In genomic region chr2:122703676-122704075, GRCh38 we compare ENCODE assay signal across 25 cellular contexts.
"Had no signal": no experiment of that assay in that cellular context is flagged by ENCODE, and none has a peak within 500 bp of the region (broad histone marks: within the 10 kb centered on the region; RNA-seq: fewer than 3 reads in every experiment).

No MANE protein-coding gene starts in this region.

- H3K4me3 ChIP-seq: ascending aorta, body of pancreas, MG63, PC-9, SK-N-MC had no signal

- ATAC-seq: activated CD8-positive, alpha-beta memory T cell treated with anti-CD3 and anti-CD28 coated beads, Interleukin-2, amount 10 ng/mL, durations not matched to agents 7 days and 5 days; body of pancreas; WTC11 had no signal

- H3K27me3 ChIP-seq: ascending aorta, body of pancreas, MG63 had no signal

- FAIRE-seq: bronchial epithelial cell had no signal

- DNase-seq: activated CD4-positive, alpha-beta T cell treated with anti-CD3 and anti-CD28 coated beads, Interleukin-2, amount 10 ng/mL, durations not matched to agents 24 days and 14 days; activated CD4-positive, alpha-beta T cell treated with anti-CD3 and anti-CD28 coated beads, Interleukin-2, amount 50 U/mL, for 48 hours; activated CD4-positive, CD25-positive, alpha-beta regulatory T cell treated with anti-CD3 and anti-CD28 coated beads, Interleukin-2, amount 50 U/mL, for 72 hours; activated CD8-positive, alpha-beta memory T cell treated with anti-CD3 and anti-CD28 coated beads, Interleukin-2, amount 10 ng/mL, durations not matched to agents 7 days and 5 days; activated effector memory CD4-positive, alpha-beta T cell treated with Interleukin-2 at 50 U/mL for 16 hours; activated naive CD4-positive, alpha-beta T cell; activated T-cell treated with anti-CD3 and anti-CD28 coated beads, Interleukin-2, amount 50 U/mL, for 24 hours; body of pancreas; central memory CD4-positive, alpha-beta T cell; MG63; NCI-H1092 treated with DMSO at 0.1 percent for 48 hours; NCI-H1417 treated with DMSO at 0.1 percent for 48 hours; NCI-H1694; NCI-H2029; NCI-H2107; NCI-H2171 treated with DMSO at 0.1 percent for 48 hours; NCI-H226; NCI-H524; PC-9; SIG-M5; T-helper 1 cell had no signal

- H3K36me3 ChIP-seq: ascending aorta, MG63 had no signal
